11 cellular contexts compared by ENCODE assay signal in genomic region chr17:27974531-27975145, GRCh38.
"Had no signal": no experiment of that assay in that cellular context is flagged by ENCODE, and none has a peak within 500 bp of the region (broad histone marks: within the 10 kb centered on the region; RNA-seq: fewer than 3 reads in every experiment).

No MANE protein-coding gene starts in this region.

- DNase-seq: activated B cell treated with CpG ODN at 0.5 μM for 24 hours; activated CD4-positive, alpha-beta T cell treated with anti-CD3 and anti-CD28 coated beads, Interleukin-2, amount 10 ng/mL, durations not matched to agents 24 days and 14 days; activated CD8-positive, alpha-beta memory T cell treated with anti-CD3 and anti-CD28 coated beads for 24 hours; activated naive CD4-positive, alpha-beta T cell treated with anti-CD3 and anti-CD28 coated beads for 36 hours; central memory CD4-positive, alpha-beta T cell; glutamatergic neuron; left colon; natural killer cell; psoas muscle; right lobe of liver; transverse colon had no signal

- H3K27ac ChIP-seq: psoas muscle, right lobe of liver, transverse colon had no signal
